Comparison of ENCODE assay signal across 2 cellular contexts in genomic region chr1:230139306-230139705, GRCh38.
TF ChIP-seq lines count a peak whose summit lies in the region.

No MANE protein-coding gene starts in this region.

TF ChIP-seq in IMR-90, 13 proteins besides CTCF, POLR2A, EP300 and RAD21:
- TF ChIP-seq FOS (IDR thresholded peaks at IDR 0.05; ENCODE audit: low read depth, low read length) = no peak
TF ChIP-seq in IMR-90: peak in this region for 0.

TF ChIP-seq in K562, 482 proteins besides CTCF, POLR2A, EP300 and RAD21:
- no peak for TF ChIP-seq E2F8 (IDR thresholded peaks at IDR 0.05; ENCODE audit: low read depth, partially characterized antibody)
- no peak for TF ChIP-seq PRPF4 (IDR thresholded peaks at IDR 0.05; ENCODE audit: insufficient read depth, low read depth, low read length, poor library complexity, severe bottlenecking)
- TF ChIP-seq HINFP (tag; conservative IDR thresholded peaks at IDR 0.05; ENCODE audit: low read depth) = no peak
- TF ChIP-seq CBFA2T3 (IDR thresholded peaks at IDR 0.05) = 0 out of 2 replicates have a peak, but pooled peaks have one; percentile 13
- TF ChIP-seq NFIC (IDR thresholded peaks at IDR 0.05) = peak; percentile 37; the same call in 1 of the 2 replicates
- TF ChIP-seq PTBP1 (IDR thresholded peaks at IDR 0.05; ENCODE audit: low read depth, low read length) = no peak
- TF ChIP-seq POLR3A (IDR thresholded peaks at IDR 0.05; ENCODE audit: borderline replicate concordance, extremely low read depth, insufficient read depth, insufficient read length) = no peak
- no peak for TF ChIP-seq CC2D1A (IDR thresholded peaks at IDR 0.05)
- peak; percentile 70 for TF ChIP-seq ZNF263 (CRISPR knock-in tag; IDR thresholded peaks at IDR 0.05; ENCODE audit: borderline replicate concordance)
- TF ChIP-seq ZNF133 (CRISPR knock-in tag; IDR thresholded peaks at IDR 0.05) = no peak
